Comparison of ENCODE assay signal across 33 cellular contexts in genomic region chr2:113013336-113013661, GRCh38. TPM values are rescaled to one million over a fixed set of nuclear protein-coding genes. Genes with fewer than 3 reads are reported as not detected.
DNase-seq lines count a peak whose midpoint lies in the region; ATAC-seq, FAIRE-seq and TF ChIP-seq lines count a peak whose summit lies in the region.
"Had no signal": no experiment of that assay in that cellular context is flagged by ENCODE, and none has a peak within 500 bp of the region (broad histone marks: within the 10 kb centered on the region; RNA-seq: fewer than 3 reads in every experiment).

No MANE protein-coding gene starts in this region.

- WGBS in A549 (ENCODE audit: missing lambda C conversion rate) = 36% methylated on average over 3 of the region's 3 CpGs

- in situ Hi-C loops in Panc1 (cut with HindIII; ENCODE audit: low pct_unique_long_range_greater_than_20kb, low sequenced_read_pairs) = no loop called here

- no peaks in the 10 kb centered on the region for H3K36me3 ChIP-seq in PC-3 (ENCODE audit: low read depth, low read length)
- no peaks in the 10 kb centered on the region for H3K36me3 ChIP-seq in Panc1 (ENCODE audit: control insufficient read depth, insufficient read depth, low read length)
- H3K36me3 ChIP-seq: BE2C, BLaER1 had no signal

- H3K9me3 ChIP-seq in A549 (no peaks in the 10 kb centered on the region), PC-3 (ENCODE audit: low read length) (no peaks in the 10 kb centered on the region), Panc1 (ENCODE audit: control insufficient read depth, insufficient read depth, low read depth, low read length) (no peaks in the 10 kb centered on the region)
- H3K9me3 ChIP-seq: BE2C, BLaER1 had no signal

- BruUV-seq in PC-3 (replicated peaks; lab: Mats Ljungman, UMichigan) = no TSS peak
- BruUV-seq in Panc1 (replicated peaks; lab: Mats Ljungman, UMichigan) = no TSS peak

- no peak overlapping the region for H3K9ac ChIP-seq in PC-3 (ENCODE audit: low read length)
- H3K9ac ChIP-seq: BLaER1 had no signal

- intact Hi-C loops in PC-3 (cut with micrococcal nuclease) = no loop called here
- intact Hi-C loops in Panc1 (cut with micrococcal nuclease; ENCODE audit: unreplicated experiment) = no loop called here

- no peak for TF ChIP-seq CTCF in A549 (IDR thresholded peaks at IDR 0.05)
- TF ChIP-seq CTCF in PC-3 (conservative IDR thresholded peaks at IDR 0.05; ENCODE audit: low read depth, low read length) = no peak
- TF ChIP-seq CTCF in Panc1 (IDR thresholded peaks at IDR 0.05) = no peak

- FAIRE-seq in A549 (lab: Jason Lieb, UNC) = no peak
- FAIRE-seq: D721Med, GM12878, GM12892, GM18507 had no signal

- no peaks in the 10 kb centered on the region for H3F3A ChIP-seq in PC-3 (ENCODE audit: low read length, unreplicated experiment)

- no peaks in the 10 kb centered on the region for H3K79me2 ChIP-seq in PC-3 (ENCODE audit: low read length)

- DNase-seq in A549 (ENCODE audit: low read depth in 1 of 2, low spot score in 1 of 2) (no peak), PC-3 (no peak), Panc1 (ENCODE audit: low read depth, low spot score) (no peak), epithelial cell of prostate (ENCODE audit: low read depth, low spot score) (no peak), DMS 273 (lab: John Stamatoyannopoulos, UW; ENCODE audit: unreplicated experiment) (no peak), NCI-H2227 (lab: John Stamatoyannopoulos, UW; ENCODE audit: unreplicated experiment) (no peak), NCI-H146 (lab: John Stamatoyannopoulos, UW) (no peak)
- no peak for DNase-seq in activated T-cell treated with anti-CD3 and anti-CD28 coated beads, Interleukin-2, amount 50 U/mL, for 48 hours
- DNase-seq: ACHN; BE2C; C1 segment of cervical spinal cord; CD4-positive, alpha-beta memory T cell; CD4-positive, CD25-positive, alpha-beta regulatory T cell; CD8-positive, alpha-beta memory T cell; COR-L47; DMS 273 treated with DMSO at 0.1 percent for 48 hours; DMS153; DMS53; DMS79; DND-41; GDM1 had no signal

- TF ChIP-seq EP300 in A549 (IDR thresholded peaks at IDR 0.05) = no peak

- no peak overlapping the region for H3K4me3 ChIP-seq in A549
- no peak overlapping the region for H3K4me3 ChIP-seq in PC-3 (ENCODE audit: low read length)
- H3K4me3 ChIP-seq in Panc1 (ENCODE audit: low read depth in 2 of 2, low read length in 2 of 2) = no peak overlapping the region
- H3K4me3 ChIP-seq: BLaER1, GM12878 had no signal

- H3K4me2 ChIP-seq in A549 (peak overlapping the region; percentile 55), PC-3 (ENCODE audit: low read length) (no peak overlapping the region)
- H3K4me2 ChIP-seq: BLaER1 had no signal

- TF ChIP-seq POLR2A in A549 (IDR thresholded peaks at IDR 0.05; ENCODE audit: low read length) = no peak

- ATAC-seq in A549 (no peak; a peak in 1 of 6 replicates), PC-3 (no peak), Panc1 (0 out of 2 replicates have a peak, but pooled peaks have one; percentile 21)
- ATAC-seq: GM12878 had no signal

- H2AFZ ChIP-seq in PC-3 (ENCODE audit: low read length) = no peak overlapping the region

- POLR2A ChIA-PET in A549 (lab: Yijun Ruan, JAX) = no interaction called here
- POLR2A ChIA-PET in PC-3 (lab: Charles Lee; ENCODE audit: unreplicated experiment) = no interaction called here
- POLR2A ChIA-PET in Panc1 (lab: Charles Lee) = no interaction called here

- peak overlapping the region; percentile 55 to 83 for H3K27ac ChIP-seq in A549
- 0 out of 2 replicates have a peak overlapping the region, but pooled peaks have one; percentile 7 for H3K27ac ChIP-seq in PC-3 (ENCODE audit: low read length)
- H3K27ac ChIP-seq in Panc1 (ENCODE audit: low read length) = no peak overlapping the region
- peak overlapping the region; percentile 35 for H3K27ac ChIP-seq in epithelial cell of prostate
- H3K27ac ChIP-seq: 22Rv1, BLaER1 had no signal

- CTCF ChIA-PET in A549 (lab: Yijun Ruan, JAX) (no interaction called here), PC-3 (lab: Charles Lee) (no interaction called here), Panc1 (lab: Charles Lee) (no interaction called here)

- no peaks in the 10 kb centered on the region for H3K27me3 ChIP-seq in PC-3 (ENCODE audit: low read length)
- no peaks in the 10 kb centered on the region for H3K27me3 ChIP-seq in Panc1 (ENCODE audit: control insufficient read depth, insufficient read depth, low read length)
- H3K27me3 ChIP-seq: BE2C, BLaER1 had no signal

- H4K20me1 ChIP-seq in PC-3 (ENCODE audit: low read length) = no peaks in the 10 kb centered on the region
- H4K20me1 ChIP-seq: BLaER1 had no signal

- H3K4me1 ChIP-seq in A549 (peaks cover 17% of the 10 kb centered on the region), PC-3 (ENCODE audit: insufficient read depth, low read length) (no peaks in the 10 kb centered on the region), Panc1 (ENCODE audit: control insufficient read depth, insufficient read depth, low read length) (no peaks in the 10 kb centered on the region)
- H3K4me1 ChIP-seq: BE2C, BLaER1 had no signal

- TF ChIP-seq RAD21 in A549 (conservative IDR thresholded peaks at IDR 0.05 in 1 of 2, IDR thresholded peaks at IDR 0.05 in 1 of 2) = no peak

- H3K9me2 ChIP-seq in PC-3 (replicated peaks; ENCODE audit: low read length) = 0 out of 2 replicates have a peak, but pooled peaks cover 4% of the 10 kb centered on the region

TF ChIP-seq in A549, 52 proteins besides CTCF, POLR2A, EP300 and RAD21 (continues in another document):
- TF ChIP-seq RFX5 (IDR thresholded peaks at IDR 0.05) (no peak), NR3C1 (IDR thresholded peaks at IDR 0.05) (no peak), NFE2L2 (conservative IDR thresholded peaks at IDR 0.05; ENCODE audit: low read length) (no peak), FOSL2 (IDR thresholded peaks at IDR 0.05) (no peak), FOSL2 (CRISPR knock-in tag; IDR thresholded peaks at IDR 0.05) (no peak), JUN (IDR thresholded peaks at IDR 0.05) (no peak), ZSCAN20 (CRISPR knock-in tag; IDR thresholded peaks at IDR 0.05) (no peak), RCOR1 (IDR thresholded peaks at IDR 0.05; ENCODE audit: low read depth, low read length) (no peak), HDAC2 (IDR thresholded peaks at IDR 0.05) (no peak)
- TF ChIP-seq, protein P1, sequence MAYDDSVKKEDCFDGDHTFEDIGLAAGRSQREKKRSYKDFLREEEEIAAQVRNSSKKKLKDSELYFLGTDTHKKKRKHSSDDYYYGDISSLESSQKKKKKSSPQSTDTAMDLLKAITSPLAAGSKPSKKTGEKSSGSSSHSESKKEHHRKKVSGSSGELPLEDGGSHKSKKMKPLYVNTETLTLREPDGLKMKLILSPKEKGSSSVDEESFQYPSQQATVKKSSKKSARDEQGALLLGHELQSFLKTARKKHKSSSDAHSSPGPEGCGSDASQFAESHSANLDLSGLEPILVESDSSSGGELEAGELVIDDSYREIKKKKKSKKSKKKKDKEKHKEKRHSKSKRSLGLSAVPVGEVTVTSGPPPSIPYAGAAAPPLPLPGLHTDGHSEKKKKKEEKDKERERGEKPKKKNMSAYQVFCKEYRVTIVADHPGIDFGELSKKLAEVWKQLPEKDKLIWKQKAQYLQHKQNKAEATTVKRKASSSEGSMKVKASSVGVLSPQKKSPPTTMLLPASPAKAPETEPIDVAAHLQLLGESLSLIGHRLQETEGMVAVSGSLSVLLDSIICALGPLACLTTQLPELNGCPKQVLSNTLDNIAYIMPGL (CRISPR knock-in tag; IDR thresholded peaks at IDR 0.05; ENCODE audit: borderline replicate concordance) = no peak

RNA-seq across cellular contexts. Expression of gene IL36A, which starts 8.0 kb away (rescaled TPM):
- polyA plus RNA-seq in A549 (2011; rRNA removed) (not detected in 2 replicates), A549 (2017; fragmentation: RNase III; extraction: RNeasy Plus Mini Kit Qiagen cat#74134 plus additional on column Dnase treatment) (not detected in 3 replicates)
- polyA plus RNA-seq in A549 (2012; cell fraction: cytosol; rRNA removed) = not detected in 2 replicates
- not detected in 2 replicates for polyA plus RNA-seq in A549 (2012; cell fraction: nucleus; rRNA removed)
- not detected in 2 replicates for polyA minus RNA-seq in A549 (2011; rRNA and poly(A)+ RNA removed)
- total RNA-seq in PC-3 (2014; rRNA removed) (not detected in 2 replicates), Panc1 (2021; ENCODE audit: unreplicated experiment) (not detected)
- not detected for polyA plus RNA-seq in Panc1 (2012; ENCODE audit: insufficient read length)
- total RNA-seq: A172; A673; CD4-positive, alpha-beta memory T cell; CD4-positive, CD25-positive, alpha-beta regulatory T cell; CD8-positive, alpha-beta memory T cell; Daoy; G401; GM12878 had no signal
- polyA plus RNA-seq: AG04450; CD14-positive monocyte; CD8-positive, alpha-beta memory T cell; GM12878 had no signal

RNA-seq across cellular contexts. Expression of gene IL36G, which starts 35.5 kb away (rescaled TPM):
- polyA plus RNA-seq in A549 (2011; rRNA removed) (0.13 and 0.16 TPM in 2 replicates), A549 (2017; fragmentation: RNase III; extraction: RNeasy Plus Mini Kit Qiagen cat#74134 plus additional on column Dnase treatment) (not detected in 3 replicates)
- polyA plus RNA-seq in A549 (2012; cell fraction: cytosol; rRNA removed) = not detected in 2 replicates
- polyA plus RNA-seq in A549 (2012; cell fraction: nucleus; rRNA removed) = 0.07 TPM in 1 of 2 replicates, not detected in the other
- polyA minus RNA-seq in A549 (2011; rRNA and poly(A)+ RNA removed) = not detected in 2 replicates
- total RNA-seq in PC-3 (2014; rRNA removed) (0.62 TPM in 1 of 2 replicates, not detected in the other), Panc1 (2021; ENCODE audit: unreplicated experiment) (not detected)
- polyA plus RNA-seq in Panc1 (2012; ENCODE audit: insufficient read length) = not detected
- total RNA-seq: A172; A673; CD4-positive, alpha-beta memory T cell; CD4-positive, CD25-positive, alpha-beta regulatory T cell; CD8-positive, alpha-beta memory T cell; G401; GM12878 had no signal
- polyA plus RNA-seq: AG04450; CD14-positive monocyte; CD4-positive, alpha-beta memory T cell; CD4-positive, CD25-positive, alpha-beta regulatory T cell; CD8-positive, alpha-beta memory T cell had no signal

RNA-seq across cellular contexts. Expression of gene IL36B, which starts 39.4 kb away (rescaled TPM):
- polyA plus RNA-seq in A549 (2011; rRNA removed) (not detected in 2 replicates), A549 (2017; fragmentation: RNase III; extraction: RNeasy Plus Mini Kit Qiagen cat#74134 plus additional on column Dnase treatment) (not detected in 3 replicates)
- not detected in 2 replicates for polyA plus RNA-seq in A549 (2012; cell fraction: cytosol; rRNA removed)
- polyA plus RNA-seq in A549 (2012; cell fraction: nucleus; rRNA removed) = not detected in 2 replicates
- polyA minus RNA-seq in A549 (2011; rRNA and poly(A)+ RNA removed) = not detected in 2 replicates
- total RNA-seq in PC-3 (2014; rRNA removed) (not detected in 2 replicates), Panc1 (2021; ENCODE audit: unreplicated experiment) (not detected)
- polyA plus RNA-seq in Panc1 (2012; ENCODE audit: insufficient read length) = not detected
- total RNA-seq: A673; CD4-positive, alpha-beta memory T cell; CD4-positive, CD25-positive, alpha-beta regulatory T cell; CD8-positive, alpha-beta memory T cell; Daoy; G401; GM12878 had no signal
- polyA plus RNA-seq: AG04450; CD14-positive monocyte; CD4-positive, alpha-beta memory T cell; CD4-positive, CD25-positive, alpha-beta regulatory T cell; CD8-positive, alpha-beta memory T cell; GM12878 had no signal

RNA-seq across cellular contexts. Expression of gene IL36RN, which starts 45.7 kb away (rescaled TPM):
- polyA plus RNA-seq in A549 (2011; rRNA removed) = not detected in 2 replicates
- not detected in 2 replicates for polyA plus RNA-seq in A549 (2012; cell fraction: cytosol; rRNA removed)
- not detected in 2 replicates for polyA plus RNA-seq in A549 (2012; cell fraction: nucleus; rRNA removed)
- not detected in 3 replicates for polyA plus RNA-seq in A549 (2017; fragmentation: RNase III; extraction: RNeasy Plus Mini Kit Qiagen cat#74134 plus additional on column Dnase treatment)
- not detected in 2 replicates for polyA minus RNA-seq in A549 (2011; rRNA and poly(A)+ RNA removed)
- total RNA-seq in PC-3 (2014; rRNA removed) = 0.36 TPM in 1 of 2 replicates, not detected in the other
- not detected for total RNA-seq in Panc1 (2021; ENCODE audit: unreplicated experiment)
- polyA plus RNA-seq in Panc1 (2012; ENCODE audit: insufficient read length) = not detected
- total RNA-seq: A172; A673; CD4-positive, alpha-beta memory T cell; CD4-positive, CD25-positive, alpha-beta regulatory T cell; CD8-positive, alpha-beta memory T cell; Daoy; G401; GM12878 had no signal
- polyA plus RNA-seq: AG04450; CD14-positive monocyte; CD4-positive, alpha-beta memory T cell; CD4-positive, CD25-positive, alpha-beta regulatory T cell; CD8-positive, alpha-beta memory T cell; GM12878 had no signal

RNA-seq across cellular contexts. Expression of gene IL1F10, which starts 54.5 kb away (rescaled TPM):
- not detected in 2 replicates for polyA plus RNA-seq in A549 (2011; rRNA removed)
- polyA plus RNA-seq in A549 (2012; cell fraction: cytosol; rRNA removed) = not detected in 2 replicates
- not detected in 2 replicates for polyA plus RNA-seq in A549 (2012; cell fraction: nucleus; rRNA removed)
- not detected in 3 replicates for polyA plus RNA-seq in A549 (2017; fragmentation: RNase III; extraction: RNeasy Plus Mini Kit Qiagen cat#74134 plus additional on column Dnase treatment)
- polyA minus RNA-seq in A549 (2011; rRNA and poly(A)+ RNA removed) = not detected in 2 replicates
- total RNA-seq in PC-3 (2014; rRNA removed) = not detected in 2 replicates
- not detected for total RNA-seq in Panc1 (2021; ENCODE audit: unreplicated experiment)
- not detected for polyA plus RNA-seq in Panc1 (2012; ENCODE audit: insufficient read length)
- total RNA-seq: A172; A673; CD4-positive, alpha-beta memory T cell; CD4-positive, CD25-positive, alpha-beta regulatory T cell; CD8-positive, alpha-beta memory T cell; Daoy; G401; GM12878 had no signal
- polyA plus RNA-seq: AG04450; CD14-positive monocyte; CD4-positive, alpha-beta memory T cell; CD4-positive, CD25-positive, alpha-beta regulatory T cell; CD8-positive, alpha-beta memory T cell; GM12878 had no signal
